3 cellular contexts compared by ENCODE assay signal in the genomic region with DNA sequence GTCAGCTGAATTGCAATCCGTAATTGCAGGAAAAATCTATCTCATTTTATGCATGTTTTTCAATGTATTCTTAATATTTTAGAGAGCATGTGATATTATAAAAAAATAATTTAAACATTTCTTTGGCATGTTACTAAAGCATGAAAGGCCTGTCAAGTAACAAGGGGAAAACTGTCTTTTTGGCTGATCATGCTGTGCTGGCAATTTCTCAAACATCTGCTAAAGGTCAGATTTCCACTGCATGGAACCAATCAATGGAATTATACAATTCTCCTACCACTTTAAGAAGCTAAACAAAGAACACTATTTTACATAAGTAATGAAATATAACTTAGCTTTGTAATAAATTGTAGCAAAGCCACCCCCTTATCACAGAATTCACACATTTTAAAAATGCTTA.
A peak's percentile ranks its signal among the peaks of the same experiment; 100 is the strongest.
TF ChIP-seq lines count a peak whose summit lies in the region.

No MANE protein-coding gene starts in this region.

TF ChIP-seq in A549, 52 proteins besides CTCF, POLR2A, EP300 and RAD21:
- TF ChIP-seq NR3C1 (IDR thresholded peaks at IDR 0.05) = no peak
- TF ChIP-seq MAFK (IDR thresholded peaks at IDR 0.05; ENCODE audit: partially characterized antibody) = peak; percentile 19

TF ChIP-seq in HEK293, 187 proteins besides CTCF, POLR2A, EP300 and RAD21:
- no peak for TF ChIP-seq ZNF214 (tag by site-specific recombination; IDR thresholded peaks at IDR 0.05; ENCODE audit: borderline replicate concordance)
- TF ChIP-seq PRDM6 (tag by site-specific recombination; IDR thresholded peaks at IDR 0.05) = peak; percentile 86

TF ChIP-seq in SK-N-SH, 30 proteins besides CTCF, POLR2A, EP300 and RAD21:
- TF ChIP-seq MAX (IDR thresholded peaks at IDR 0.05; ENCODE audit: low read depth) (no peak), USF1 (IDR thresholded peaks at IDR 0.05; ENCODE audit: borderline replicate concordance, low read depth) (no peak), FOSL2 (IDR thresholded peaks at IDR 0.05; ENCODE audit: borderline replicate concordance, low read depth) (no peak), TCF12 (IDR thresholded peaks at IDR 0.05) (peak; percentile 65), SMC3 (IDR thresholded peaks at IDR 0.05; ENCODE audit: low read depth, low read length) (no peak), FOXM1 (IDR thresholded peaks at IDR 0.05; ENCODE audit: low read depth) (no peak), YY1 (IDR thresholded peaks at IDR 0.05; ENCODE audit: low read depth) (no peak), TAF1 (IDR thresholded peaks at IDR 0.05; ENCODE audit: borderline replicate concordance, low read depth, low read length) (no peak), MXI1 (IDR thresholded peaks at IDR 0.05; ENCODE audit: low read depth, low read length) (peak; percentile 54; the same call in 1 of the 2 replicates)
